8 cellular contexts compared by ENCODE assay signal in the genomic region with DNA sequence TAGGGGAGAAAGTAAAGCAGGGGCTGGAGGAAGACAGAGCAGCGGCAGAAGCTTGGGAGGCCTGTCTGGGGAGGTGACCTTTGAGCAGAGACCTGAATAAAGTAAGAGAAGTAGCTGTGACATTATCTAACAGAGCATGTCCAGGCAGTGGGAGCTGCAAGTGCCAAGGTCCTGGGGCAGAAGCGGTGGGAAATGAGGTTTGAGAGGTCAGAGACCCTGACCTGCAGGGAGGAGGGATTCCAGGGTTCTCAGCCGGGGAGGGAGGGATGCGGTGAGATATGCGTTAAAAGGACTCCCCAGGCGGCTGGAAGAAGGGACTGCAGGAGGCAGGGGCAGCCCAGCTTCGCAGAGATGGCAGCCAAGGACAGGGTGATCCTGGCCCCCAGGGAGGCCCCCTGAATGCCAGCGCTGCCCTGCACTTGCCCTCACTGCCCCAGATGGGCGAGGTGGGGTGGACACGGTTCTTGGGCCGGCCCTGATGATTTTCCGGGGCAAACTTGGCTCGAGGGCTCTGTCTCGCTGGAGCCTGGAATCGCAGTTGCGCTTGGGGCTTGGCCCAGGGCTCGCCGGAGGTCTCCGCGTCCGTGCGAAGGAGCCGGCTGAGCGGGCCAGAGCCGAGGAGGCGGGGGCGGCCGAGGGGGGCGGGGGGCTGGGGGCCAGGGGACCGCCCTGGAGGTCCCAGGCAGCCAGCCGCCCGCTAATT. TPM values are rescaled to one million over a fixed set of nuclear protein-coding genes. Genes with fewer than 3 reads are reported as not detected.
DNase-seq lines count a peak whose midpoint lies in the region; ATAC-seq and TF ChIP-seq lines count a peak whose summit lies in the region.

No MANE protein-coding gene starts in this region.

- H3K27ac Mint-ChIP-seq in endodermal cell, result no peak overlapping the region

- H3K36me3 ChIP-seq in NT2/D1 (ENCODE audit: insufficient read depth, insufficient read length, low read length) (no peaks in the 10 kb centered on the region), endodermal cell (ENCODE audit: control insufficient read depth, insufficient read depth, low read length) (no peaks in the 10 kb centered on the region), neuronal stem cell (replicated peaks in 1 of 2; ENCODE audit: control insufficient read depth in 2 of 2, insufficient read depth in 2 of 2, low read length in 2 of 2) (no peaks in the 10 kb centered on the region)

- H3K27me3 Mint-ChIP-seq in endodermal cell (ENCODE audit: insufficient read depth), result peaks cover 61% of the 10 kb centered on the region

- H2AK5ac ChIP-seq in neuronal stem cell (ENCODE audit: low read depth, low read length), result no peak overlapping the region

- peak; percentile 24 for DNase-seq in GM12865 (ENCODE audit: low read depth)
- DNase-seq in NT2/D1 (ENCODE audit: low read depth, low spot score), result no peak
- DNase-seq in endodermal cell, result peak; percentile 81
- no peak for DNase-seq in neuronal stem cell (ENCODE audit: low spot score)
- no peak for DNase-seq in KG1 (lab: John Stamatoyannopoulos, UW)
- DNase-seq in medulla oblongata (ENCODE audit: extremely low spot score), result no peak

- no peaks in the 10 kb centered on the region for H3K9me3 Mint-ChIP-seq in endodermal cell

- H3K79me1 ChIP-seq in neuronal stem cell (ENCODE audit: low read depth, low read length), result no peaks in the 10 kb centered on the region

- no peak overlapping the region for H4K91ac ChIP-seq in neuronal stem cell (ENCODE audit: low read depth, low read length, poor library complexity)

- H3K4me1 ChIP-seq in NT2/D1 (ENCODE audit: insufficient read depth, insufficient read length) (peaks cover 34% of the 10 kb centered on the region), endodermal cell (ENCODE audit: control insufficient read depth, insufficient read depth, low read length) (no peaks in the 10 kb centered on the region), neuronal stem cell (ENCODE audit: control insufficient read depth in 2 of 2, insufficient read depth in 1 of 2, low read depth in 1 of 2, low read length in 2 of 2) (peaks cover 16 to 22% of the 10 kb centered on the region in 2 donors)

- peak overlapping the region; percentile 93 for H3K18ac ChIP-seq in neuronal stem cell (ENCODE audit: low read length)

- H3K4me3 Mint-ChIP-seq in endodermal cell, result peak overlapping the region; percentile 41

- H3K9ac ChIP-seq in NT2/D1 (ENCODE audit: insufficient read length, low read depth) (peak overlapping the region; percentile 72), endodermal cell (ENCODE audit: extremely low read depth, low read length, poor library complexity, severe bottlenecking) (no peak overlapping the region), neuronal stem cell (ENCODE audit: low read depth, low read length, poor library complexity) (peak overlapping the region; percentile 51)

- H3K4me3 ChIP-seq in GM12865 (ENCODE audit: low read depth, low read length) (no peak overlapping the region), NT2/D1 (ENCODE audit: insufficient read length, low read depth) (peak overlapping the region; percentile 18), endodermal cell (ENCODE audit: low read length) (no peak overlapping the region), neuronal stem cell (ENCODE audit: low read length in 2 of 2) (no peak overlapping the region)

- H3K36me3 Mint-ChIP-seq in endodermal cell (ENCODE audit: low read depth), result no peaks in the 10 kb centered on the region

- H3K14ac ChIP-seq in neuronal stem cell (ENCODE audit: low read length), result no peak overlapping the region

- no peak overlapping the region for H2BK12ac ChIP-seq in neuronal stem cell (ENCODE audit: low read length)

- H3K27me3 ChIP-seq in NT2/D1 (ENCODE audit: insufficient read depth, insufficient read length), result peaks cover 77% of the 10 kb centered on the region
- H3K27me3 ChIP-seq in endodermal cell (ENCODE audit: control insufficient read depth, insufficient read depth, low read length, poor library complexity, severe bottlenecking), result peaks cover 67% of the 10 kb centered on the region
- peaks cover 34 to 80% (median 67%) of the 10 kb centered on the region in 3 experiments for H3K27me3 ChIP-seq in neuronal stem cell (ENCODE audit: control insufficient read depth in 3 of 3, insufficient read depth in 3 of 3, low read depth in 1 of 3, low read length in 3 of 3)

- no peak overlapping the region for H2BK15ac ChIP-seq in neuronal stem cell (ENCODE audit: low read length)

- H3K4ac ChIP-seq in neuronal stem cell (ENCODE audit: low read length), result no peak overlapping the region

- WGBS in endodermal cell (ENCODE audit: insufficient coverage in 1 of 2, insufficient read length in 1 of 2), 2 experiments, result 13 to 19% methylated on average over 11 to 32 of the region's 32 CpGs
- WGBS in neuronal stem cell (ENCODE audit: extremely low coverage in 2 of 2, insufficient read length in 2 of 2, insufficient replicate concordance in 1 of 2), 2 donors, result no CpG with 5 or more reads among the region's 32 CpGs

- TF ChIP-seq CTCF in GM12865 (IDR thresholded peaks at IDR 0.05; ENCODE audit: insufficient read depth, low read depth, low read length, missing control alignments) (peak; percentile 20), endodermal cell (conservative IDR thresholded peaks at IDR 0.05) (peak; percentile 65)

- H2BK120ac ChIP-seq in neuronal stem cell (ENCODE audit: low read depth, low read length), result no peak overlapping the region

- H2AFZ ChIP-seq in neuronal stem cell (ENCODE audit: low read length), result peak overlapping the region; percentile 68

- no peaks in the 10 kb centered on the region for H3K9me3 ChIP-seq in NT2/D1 (ENCODE audit: insufficient read depth, low read length)
- no peaks in the 10 kb centered on the region for H3K9me3 ChIP-seq in endodermal cell (ENCODE audit: control insufficient read depth, low read length)
- H3K9me3 ChIP-seq in neuronal stem cell (replicated peaks in 1 of 2; ENCODE audit: control insufficient read depth in 2 of 2, insufficient read depth in 1 of 2, low read depth in 1 of 2, low read length in 2 of 2), result no peaks in the 10 kb centered on the region

- H3K27ac ChIP-seq in endodermal cell (ENCODE audit: low read depth, low read length) (no peak overlapping the region), neuronal stem cell (replicated peaks; ENCODE audit: low read length) (no peak overlapping the region)

- no peak overlapping the region for H4K8ac ChIP-seq in neuronal stem cell (ENCODE audit: low read depth, low read length)

- H3K4me2 ChIP-seq in neuronal stem cell (ENCODE audit: insufficient read depth, low read length, poor library complexity, severe bottlenecking), result peak overlapping the region; percentile 70

- ATAC-seq in GM19023 (IDR thresholded peaks at IDR 0.05; ENCODE audit: unreplicated experiment) (no peak), GM18498 (IDR thresholded peaks at IDR 0.05; ENCODE audit: unreplicated experiment) (no peak)

- no peak overlapping the region for H3K23ac ChIP-seq in neuronal stem cell (ENCODE audit: low read depth, low read length, poor library complexity)

- H2BK5ac ChIP-seq in neuronal stem cell (ENCODE audit: low read length), result no peak overlapping the region

- H3K4me1 Mint-ChIP-seq in endodermal cell, result peaks cover 6% of the 10 kb centered on the region

RNA-seq across cellular contexts. Expression of a gene that starts 3.2 kb away (rescaled TPM):
- 10 to 100 TPM; 10.4 to 10.5 TPM for total RNA-seq in endodermal cell
- polyA plus RNA-seq in endodermal cell (2013, experiment 1 of 2), result 9.9 TPM
- polyA plus RNA-seq in endodermal cell (2013, experiment 2 of 2), result 11.0 TPM
- polyA plus RNA-seq in neuronal stem cell (2013, experiment 1 of 2), result 0.24 TPM
- polyA plus RNA-seq in neuronal stem cell (2013, experiment 2 of 2), result 0.33 TPM

RNA-seq across cellular contexts. Expression of a gene that starts 9.3 kb away (rescaled TPM):
- 1 to 10 TPM; 5.0 to 7.2 TPM for total RNA-seq in endodermal cell
- polyA plus RNA-seq in endodermal cell (2013, experiment 1 of 2), result 14.1 TPM
- polyA plus RNA-seq in endodermal cell (2013, experiment 2 of 2), result 12.5 TPM
- polyA plus RNA-seq in neuronal stem cell (2013, experiment 1 of 2), result 7.1 TPM
- 6.4 TPM for polyA plus RNA-seq in neuronal stem cell (2013, experiment 2 of 2)

RNA-seq across cellular contexts. Expression of a gene that starts 14.8 kb away (rescaled TPM):
- 10 to 100 TPM; 76.9 to 83.9 TPM for total RNA-seq in endodermal cell
- polyA plus RNA-seq in endodermal cell (2013, experiment 1 of 2), result 50.3 TPM
- 45.4 TPM for polyA plus RNA-seq in endodermal cell (2013, experiment 2 of 2)
- polyA plus RNA-seq in neuronal stem cell (2013, experiment 1 of 2), result 85.7 TPM
- 81.2 TPM for polyA plus RNA-seq in neuronal stem cell (2013, experiment 2 of 2)

RNA-seq across cellular contexts. Expression of a gene that starts 31.7 kb away (rescaled TPM):
- total RNA-seq in endodermal cell, result 1,000 to 10,000 TPM; 1,143 to 1,222 TPM
- 1,238 TPM for polyA plus RNA-seq in endodermal cell (2013, experiment 1 of 2)
- 1,200 TPM for polyA plus RNA-seq in endodermal cell (2013, experiment 2 of 2)
- polyA plus RNA-seq in neuronal stem cell (2013, experiment 1 of 2), result 1,321 TPM
- polyA plus RNA-seq in neuronal stem cell (2013, experiment 2 of 2), result 1,289 TPM

RNA-seq across cellular contexts. Expression of a gene that starts 33.4 kb away (rescaled TPM):
- 10 to 100 TPM in 1 of 2 donors, 1 to 10 TPM in 1; 9.4 to 11.2 TPM for total RNA-seq in endodermal cell
- 5.7 TPM for polyA plus RNA-seq in endodermal cell (2013, experiment 1 of 2)
- polyA plus RNA-seq in endodermal cell (2013, experiment 2 of 2), result 5.3 TPM
- 3.8 TPM for polyA plus RNA-seq in neuronal stem cell (2013, experiment 1 of 2)
- polyA plus RNA-seq in neuronal stem cell (2013, experiment 2 of 2), result 4.4 TPM

Comparison
In these comparisons a context has a peak if more than half of its experiments do, and no peak if none do; other contexts are left out.
1. DNase-seq: peak in GM12865 (single experiment) and endodermal cell (single experiment); none in NT2/D1 (single experiment), neuronal stem cell (single experiment), KG1 (single experiment) and medulla oblongata (single experiment).